In genomic region chr17:81708739-81709185, GRCh38 we compare ENCODE assay signal across 17 cellular contexts. TPM values are rescaled to one million over a fixed set of nuclear protein-coding genes. Genes with fewer than 3 reads are reported as not detected.
A peak's percentile ranks its signal among the peaks of the same experiment; 100 is the strongest.
DNase-seq lines count a peak whose midpoint lies in the region; TF ChIP-seq lines count a peak whose summit lies in the region.
"Had no signal": no experiment of that assay in that cellular context is flagged by ENCODE, and none has a peak within 500 bp of the region (broad histone marks: within the 10 kb centered on the region; RNA-seq: fewer than 3 reads in every experiment).

No MANE protein-coding gene starts in this region.

- peak overlapping the region; percentile 41 for H3K27ac Mint-ChIP-seq in activated T-cell treated with anti-CD3 and anti-CD28 coated beads, Interleukin-2, amount 50 U/mL, for 24 hours
- H3K27ac Mint-ChIP-seq in neural crest cell (ENCODE audit: unreplicated experiment) = no peak overlapping the region
- no peak overlapping the region for H3K27ac Mint-ChIP-seq in immature natural killer cell
- H3K27ac Mint-ChIP-seq: activated naive CD4-positive, alpha-beta T cell treated with anti-CD3 and anti-CD28 coated beads for 36 hours; CD14-positive monocyte; mesothelial cell of epicardium had no signal

- TF ChIP-seq CTCF in neural crest cell (conservative IDR thresholded peaks at IDR 0.05) = no peak

- no peak for DNase-seq in activated T-cell treated with anti-CD3 and anti-CD28 coated beads, Interleukin-2, amount 50 U/mL, for 24 hours
- DNase-seq in activated T-cell treated with anti-CD3 and anti-CD28 coated beads for 4 hours (no peak), neural crest cell (ENCODE audit: low read depth, low spot score) (no peak), NCI-H2107 (lab: John Stamatoyannopoulos, UW) (no peak), immature natural killer cell (no peak)
- DNase-seq: activated naive CD4-positive, alpha-beta T cell treated with anti-CD3 and anti-CD28 coated beads for 36 hours; cerebellar nuclear complex; effector memory CD4-positive, alpha-beta T cell; GOT3; NCI-H1092; NCI-H2029 treated with DMSO at 0.1 percent for 48 hours; uterus had no signal

- H3K27me3 ChIP-seq in HUES64 (ENCODE audit: insufficient read depth, low read length) = no peaks in the 10 kb centered on the region
- H3K27me3 ChIP-seq: ascending aorta, uterus had no signal

- H3K4me1 ChIP-seq in HUES64 (ENCODE audit: insufficient read depth, low read length) = peaks cover 10% of the 10 kb centered on the region; the same call in 1 of the 2 replicates

- H3K4me3 ChIP-seq in HUES64 (ENCODE audit: low read length) = no peak overlapping the region
- H3K4me3 ChIP-seq: A549, ascending aorta, uterus had no signal

- H3K27me3 Mint-ChIP-seq in activated T-cell treated with anti-CD3 and anti-CD28 coated beads, Interleukin-2, amount 50 U/mL, for 24 hours = no peaks in the 10 kb centered on the region
- H3K27me3 Mint-ChIP-seq in neural crest cell (ENCODE audit: low read depth) = peaks cover 31% of the 10 kb centered on the region
- H3K27me3 Mint-ChIP-seq in immature natural killer cell (ENCODE audit: low read depth in 3 of 3) = peaks cover 0 to 21% (median 2%) of the 10 kb centered on the region in 3 donors

- H3K36me3 Mint-ChIP-seq in activated T-cell treated with anti-CD3 and anti-CD28 coated beads, Interleukin-2, amount 50 U/mL, for 24 hours (ENCODE audit: low read depth) = peaks cover 58% of the 10 kb centered on the region
- H3K36me3 Mint-ChIP-seq in neural crest cell (ENCODE audit: low read depth) = peaks cover 15% of the 10 kb centered on the region
- H3K36me3 Mint-ChIP-seq in immature natural killer cell = peaks cover 3 to 8% (median 5%) of the 10 kb centered on the region in 3 donors

- no peaks in the 10 kb centered on the region for H3K9me3 ChIP-seq in HUES64 (ENCODE audit: insufficient read depth, low read depth, low read length)
- H3K9me3 ChIP-seq: A549, ascending aorta, uterus had no signal

- peak overlapping the region; percentile 46; the same call in 1 of the 2 replicates for H3K27ac ChIP-seq in HUES64 (ENCODE audit: low read depth, low read length)
- H3K27ac ChIP-seq: A549, ascending aorta, uterus had no signal

- no peak overlapping the region for H3K4me3 Mint-ChIP-seq in activated T-cell treated with anti-CD3 and anti-CD28 coated beads, Interleukin-2, amount 50 U/mL, for 24 hours
- H3K4me3 Mint-ChIP-seq in neural crest cell = peak overlapping the region; percentile 77
- no peak overlapping the region for H3K4me3 Mint-ChIP-seq in immature natural killer cell
- H3K4me3 Mint-ChIP-seq: activated naive CD4-positive, alpha-beta T cell treated with anti-CD3 and anti-CD28 coated beads for 36 hours; CD14-positive monocyte; mesothelial cell of epicardium had no signal

- peaks cover 36% of the 10 kb centered on the region for H3K36me3 ChIP-seq in HUES64 (ENCODE audit: insufficient read depth, low read length)
- H3K36me3 ChIP-seq: uterus had no signal

- H3K9me3 Mint-ChIP-seq in activated T-cell treated with anti-CD3 and anti-CD28 coated beads, Interleukin-2, amount 50 U/mL, for 24 hours = no peaks in the 10 kb centered on the region
- H3K9me3 Mint-ChIP-seq in neural crest cell (no peaks in the 10 kb centered on the region), immature natural killer cell (no peaks in the 10 kb centered on the region)
- H3K9me3 Mint-ChIP-seq: activated naive CD4-positive, alpha-beta T cell treated with anti-CD3 and anti-CD28 coated beads for 36 hours; CD14-positive monocyte; mesothelial cell of epicardium had no signal

- WGBS in HUES64 = 92% methylated on average over 17 of the region's 17 CpGs

- H3K4me1 Mint-ChIP-seq in activated T-cell treated with anti-CD3 and anti-CD28 coated beads, Interleukin-2, amount 50 U/mL, for 24 hours (ENCODE audit: low read depth) = peaks cover 44% of the 10 kb centered on the region
- peaks cover 19% of the 10 kb centered on the region for H3K4me1 Mint-ChIP-seq in neural crest cell
- peaks cover 26% of the 10 kb centered on the region in 2 donors for H3K4me1 Mint-ChIP-seq in immature natural killer cell

- H3K9ac ChIP-seq in HUES64 (ENCODE audit: low read depth, low read length) = no peak overlapping the region

RNA-seq across cellular contexts. Expression of gene SLC25A10, which starts 3.3 kb away (rescaled TPM):
- 17.9 TPM for polyA plus RNA-seq in HUES64 (2013, experiment 1 of 2)
- 18.4 TPM for polyA plus RNA-seq in HUES64 (2013, experiment 2 of 2)
- total RNA-seq in neural crest cell = 27.1 and 28.8 TPM in 2 replicates
- polyA plus RNA-seq in immature natural killer cell = 1 to 10 TPM; 5.6 to 7.5 (median 5.9) TPM

RNA-seq across cellular contexts. Expression of gene MRPL12, which starts 5.6 kb away (rescaled TPM):
- 117 TPM for polyA plus RNA-seq in HUES64 (2013, experiment 1 of 2)
- 107 TPM for polyA plus RNA-seq in HUES64 (2013, experiment 2 of 2)
- total RNA-seq in neural crest cell = 106 TPM in 2 replicates
- polyA plus RNA-seq in immature natural killer cell = 10 to 100 TPM; 43.1 to 79.4 (median 58.7) TPM

RNA-seq across cellular contexts. Expression of gene HGS, which starts 25.0 kb away (rescaled TPM):
- 63.3 TPM for polyA plus RNA-seq in HUES64 (2013, experiment 1 of 2)
- polyA plus RNA-seq in HUES64 (2013, experiment 2 of 2) = 65.9 TPM
- 103 and 108 TPM in 2 replicates for total RNA-seq in neural crest cell
- polyA plus RNA-seq in immature natural killer cell = 10 to 100 TPM; 12.4 to 40.4 (median 17.3) TPM

RNA-seq across cellular contexts. Expression of gene ARL16, which starts 25.2 kb away (rescaled TPM):
- 44.7 TPM for polyA plus RNA-seq in HUES64 (2013, experiment 1 of 2)
- polyA plus RNA-seq in HUES64 (2013, experiment 2 of 2) = 43.4 TPM
- total RNA-seq in neural crest cell = 51.0 and 53.7 TPM in 2 replicates
- 10 to 100 TPM; 31.1 to 75.2 (median 61.8) TPM for polyA plus RNA-seq in immature natural killer cell

RNA-seq across cellular contexts. Expression of gene CCDC137, which starts 42.2 kb away (rescaled TPM):
- polyA plus RNA-seq in HUES64 (2013, experiment 1 of 2) = 37.7 TPM
- 32.3 TPM for polyA plus RNA-seq in HUES64 (2013, experiment 2 of 2)
- 37.0 and 38.3 TPM in 2 replicates for total RNA-seq in neural crest cell
- 10 to 100 TPM in 1 of 3 donors, 1 to 10 TPM in 2; 1.8 to 21.7 (median 6.1) TPM for polyA plus RNA-seq in immature natural killer cell
